In genomic region chr5:6837519-6838110, GRCh38 we compare ENCODE assay signal across 1 cellular context.
TF ChIP-seq lines count a peak whose summit lies in the region.

No MANE protein-coding gene starts in this region.

TF ChIP-seq in K562, 482 proteins besides CTCF, POLR2A, EP300 and RAD21 (continued from another document):
- TF ChIP-seq RB1 (IDR thresholded peaks at IDR 0.05; ENCODE audit: low read depth) (0 out of 2 replicates have a peak, but pooled peaks have one; percentile 17), ZNF318 (IDR thresholded peaks at IDR 0.05; ENCODE audit: borderline replicate concordance in 1 of 2, low read depth in 1 of 2) (no peak), SMC3 (conservative IDR thresholded peaks at IDR 0.05; ENCODE audit: insufficient read depth, low read depth, low read length) (peak; percentile 75), TFE3 (CRISPR knock-in tag; IDR thresholded peaks at IDR 0.05) (no peak), THAP7 (CRISPR knock-in tag; IDR thresholded peaks at IDR 0.05) (no peak), ZBTB8A (IDR thresholded peaks at IDR 0.05; ENCODE audit: partially characterized antibody) (no peak), MLLT1 (IDR thresholded peaks at IDR 0.05) (no peak), CBFB (CRISPR knock-in tag; IDR thresholded peaks at IDR 0.05) (no peak), MTF1 (CRISPR knock-in tag; IDR thresholded peaks at IDR 0.05; ENCODE audit: borderline replicate concordance) (no peak), SIX5 (IDR thresholded peaks at IDR 0.05; ENCODE audit: borderline replicate concordance in 1 of 2, insufficient read depth in 1 of 2, low read depth in 1 of 2, low read length in 2 of 2) (no peak), RREB1 (CRISPR knock-in tag; IDR thresholded peaks at IDR 0.05) (no peak), ZNF609 (CRISPR knock-in tag; IDR thresholded peaks at IDR 0.05; ENCODE audit: borderline replicate concordance) (no peak), THRAP3 (IDR thresholded peaks at IDR 0.05; ENCODE audit: borderline replicate concordance) (no peak), STAG1 (CRISPR knock-in tag; IDR thresholded peaks at IDR 0.05; ENCODE audit: borderline replicate concordance) (no peak), OTX1 (CRISPR knock-in tag; IDR thresholded peaks at IDR 0.05) (no peak), DDX20 (tag; IDR thresholded peaks at IDR 0.05; ENCODE audit: low read depth) (no peak), HDAC6 (IDR thresholded peaks at IDR 0.05; ENCODE audit: low read depth, low read length) (no peak), MAFF (IDR thresholded peaks at IDR 0.05; ENCODE audit: low read length) (no peak), ZNF197 (CRISPR knock-in tag; IDR thresholded peaks at IDR 0.05; ENCODE audit: low read depth) (no peak), SAFB2 (IDR thresholded peaks at IDR 0.05; ENCODE audit: borderline replicate concordance, low read depth, low read length, severe bottlenecking) (no peak), E2F6 (IDR thresholded peaks at IDR 0.05; ENCODE audit: borderline replicate concordance in 1 of 2, extremely low read depth in 1 of 2, insufficient read depth in 1 of 2, insufficient read length in 1 of 2, low read depth in 1 of 2, low read length in 1 of 2, poor library complexity in 1 of 2, severe bottlenecking in 1 of 2) (peak in 1 of 2 experiments; percentile 59), TOE1 (IDR thresholded peaks at IDR 0.05; ENCODE audit: borderline replicate concordance) (no peak), TOE1 (CRISPR knock-in tag; IDR thresholded peaks at IDR 0.05; ENCODE audit: borderline replicate concordance, low read depth) (no peak)
